10 cellular contexts compared by ENCODE assay signal in genomic region chr2:235793163-235793752, GRCh38.
DNase-seq lines count a peak whose midpoint lies in the region; ATAC-seq and TF ChIP-seq lines count a peak whose summit lies in the region.
"Had no signal": no experiment of that assay in that cellular context is flagged by ENCODE, and none has a peak within 500 bp of the region (broad histone marks: within the 10 kb centered on the region; RNA-seq: fewer than 3 reads in every experiment).

No MANE protein-coding gene starts in this region.

- H3K23me2 ChIP-seq in H9 (ENCODE audit: insufficient read length, low read depth, low read length, poor library complexity, severe bottlenecking) = no peaks in the 10 kb centered on the region

- H3K4me3 Mint-ChIP-seq in H9 = no peak overlapping the region
- H3K4me3 Mint-ChIP-seq in activated CD8-positive, alpha-beta T cell treated with anti-CD3 and anti-CD28 coated beads, Interleukin-2, amount 10 ng/mL, durations not matched to agents 7 days and 5 days = no peak overlapping the region

- no peak overlapping the region for H4K8ac ChIP-seq in H9 (replicated peaks; ENCODE audit: insufficient read length, low read depth, low read length)

- POLR2A ChIA-PET in activated CD8-positive, alpha-beta T cell treated with anti-CD3 and anti-CD28 coated beads, Interleukin-2, amount 10 ng/mL, durations not matched to agents 7 days and 5 days (lab: Charles Lee) = no interaction called here

- H4K91ac ChIP-seq in H9 (ENCODE audit: insufficient read length, low read depth, low read length) = no peak overlapping the region

- no peak overlapping the region for H3K18ac ChIP-seq in H9 (ENCODE audit: insufficient read length, low read depth, low read length)

- no peaks in the 10 kb centered on the region for H3K27me3 Mint-ChIP-seq in H9 (ENCODE audit: low read depth)
- H3K27me3 Mint-ChIP-seq in activated CD8-positive, alpha-beta T cell treated with anti-CD3 and anti-CD28 coated beads, Interleukin-2, amount 10 ng/mL, durations not matched to agents 7 days and 5 days (ENCODE audit: low read depth) = no peaks in the 10 kb centered on the region

- H3K4me2 ChIP-seq in H9 (ENCODE audit: insufficient read depth, insufficient read length, low read length) = no peak overlapping the region

- no peak overlapping the region for H3K9ac ChIP-seq in H9 (ENCODE audit: extremely low read depth, insufficient read length, low read length)

- H2BK120ac ChIP-seq in H9 (ENCODE audit: low read depth, low read length, poor library complexity, severe bottlenecking) = no peak overlapping the region

- no peak overlapping the region for H3K23ac ChIP-seq in H9 (ENCODE audit: insufficient read length, low read depth, low read length)

- WGBS in H9 (ENCODE audit: extremely low coverage, insufficient read length, low lambda C conversion rate) = no CpG with 5 or more reads among the region's 13 CpGs

- no peak overlapping the region; a peak in 2 of 7 replicates for H3K27ac Mint-ChIP-seq in H9
- no peak overlapping the region for H3K27ac Mint-ChIP-seq in activated CD8-positive, alpha-beta T cell treated with anti-CD3 and anti-CD28 coated beads, Interleukin-2, amount 10 ng/mL, durations not matched to agents 7 days and 5 days

- no peaks in the 10 kb centered on the region for H3K79me2 ChIP-seq in H9 (ENCODE audit: insufficient read depth, low read length)

- no peak overlapping the region for H2BK12ac ChIP-seq in H9 (ENCODE audit: insufficient read length, low read depth, low read length)

- H2BK5ac ChIP-seq in H9 (ENCODE audit: insufficient read length, low read length) = no peak overlapping the region

- no peaks in the 10 kb centered on the region for H3K79me1 ChIP-seq in H9 (ENCODE audit: insufficient read depth, low read depth, low read length, poor library complexity, severe bottlenecking)

- no peaks in the 10 kb centered on the region for H3K9me3 ChIP-seq in H9 (ENCODE audit: control insufficient read depth, low read depth, low read length)
- H3K9me3 ChIP-seq: esophagus muscularis mucosa had no signal

- no peak overlapping the region for H3K56ac ChIP-seq in H9 (ENCODE audit: insufficient read length, low read depth, low read length)

- H4K20me1 ChIP-seq in H9 (ENCODE audit: control insufficient read depth, insufficient read depth, insufficient read length) = no peaks in the 10 kb centered on the region

- H3K14ac ChIP-seq in H9 (ENCODE audit: insufficient read depth, low read length) = no peak overlapping the region

- H3K4me1 ChIP-seq in H9 (ENCODE audit: insufficient read depth, low read length) = no peaks in the 10 kb centered on the region

- peaks cover 6 to 7% (median 7%) of the 10 kb centered on the region in 3 experiments; a peak in 6 of 7 replicates for H3K36me3 Mint-ChIP-seq in H9 (ENCODE audit: insufficient read depth in 1 of 3, low read depth in 3 of 3)
- no peaks in the 10 kb centered on the region for H3K36me3 Mint-ChIP-seq in activated CD8-positive, alpha-beta T cell treated with anti-CD3 and anti-CD28 coated beads, Interleukin-2, amount 10 ng/mL, durations not matched to agents 7 days and 5 days (ENCODE audit: low read depth)

- no peaks in the 10 kb centered on the region for H3K27me3 ChIP-seq in H9 (ENCODE audit: insufficient read depth, low read length)
- H3K27me3 ChIP-seq: esophagus muscularis mucosa had no signal

- no peak for ATAC-seq in activated CD8-positive, alpha-beta T cell treated with anti-CD3 and anti-CD28 coated beads, Interleukin-2, amount 10 ng/mL, durations not matched to agents 7 days and 5 days
- ATAC-seq in HG02885 (IDR thresholded peaks at IDR 0.05; ENCODE audit: poor library complexity, unreplicated experiment) = no peak

- no peak overlapping the region for H4K5ac ChIP-seq in H9 (ENCODE audit: insufficient read length, low read depth, low read length)

- no peak overlapping the region for H2BK15ac ChIP-seq in H9 (ENCODE audit: low read depth, low read length)

- H3K9me3 Mint-ChIP-seq in H9 = no peaks in the 10 kb centered on the region
- H3K9me3 Mint-ChIP-seq in activated CD8-positive, alpha-beta T cell treated with anti-CD3 and anti-CD28 coated beads, Interleukin-2, amount 10 ng/mL, durations not matched to agents 7 days and 5 days (ENCODE audit: insufficient read depth) = no peaks in the 10 kb centered on the region

- TF ChIP-seq CTCF in AG09319 (IDR thresholded peaks at IDR 0.05; ENCODE audit: low read depth, low read length) (peak; percentile 12), H9 (conservative IDR thresholded peaks at IDR 0.05) (peak; percentile 71)

- H3K4me1 Mint-ChIP-seq in H9 = peaks cover 10 to 18% of the 10 kb centered on the region in 2 experiments
- no peaks in the 10 kb centered on the region for H3K4me1 Mint-ChIP-seq in activated CD8-positive, alpha-beta T cell treated with anti-CD3 and anti-CD28 coated beads, Interleukin-2, amount 10 ng/mL, durations not matched to agents 7 days and 5 days (ENCODE audit: low read depth)

- no peak overlapping the region for H2BK20ac ChIP-seq in H9 (ENCODE audit: low read depth, low read length, poor library complexity, severe bottlenecking)

- H3K27ac ChIP-seq in H9 (ENCODE audit: insufficient read length, low read depth, low read length) = no peak overlapping the region
- H3K27ac ChIP-seq: esophagus muscularis mucosa had no signal

- no peak overlapping the region for H3T11ph ChIP-seq in H9 (ENCODE audit: low read length)

- DNase-seq in AG09319 (ENCODE audit: extremely low read depth, low read depth) (no peak), H9 (peak; percentile 73), iris pigment epithelial cell (ENCODE audit: low read depth) (peak; percentile 15), activated gamma-delta T cell (lab: John Stamatoyannopoulos, UW) (no peak), GF-D8 (lab: John Stamatoyannopoulos, UW) (no peak)
- DNase-seq in activated CD8-positive, alpha-beta T cell treated with anti-CD3 and anti-CD28 coated beads, Interleukin-2, amount 10 ng/mL, durations not matched to agents 7 days and 5 days = peak; percentile 22
- no peak for DNase-seq in activated T-cell treated with anti-CD3 and anti-CD28 coated beads, Interleukin-2, amount 50 U/mL, for 1 hour
- DNase-seq: activated CD4-positive, CD25-positive, alpha-beta regulatory T cell treated with anti-CD3 and anti-CD28 coated beads, Interleukin-2, amount 50 U/mL, for 72 hours had no signal

- H2AK5ac ChIP-seq in H9 (ENCODE audit: insufficient read length, low read length) = no peak overlapping the region

- no peak overlapping the region for H2AFZ ChIP-seq in H9 (ENCODE audit: low read length)

- CTCF ChIA-PET in activated CD8-positive, alpha-beta T cell treated with anti-CD3 and anti-CD28 coated beads, Interleukin-2, amount 10 ng/mL, durations not matched to agents 7 days and 5 days (lab: Charles Lee) = interaction anchor here (0.9 to 1.3 kb wide), 4 partner anchors 13 to 387 kb away, joined by 3 to 4 read pairs (median 4); no protein-coding TSS in a partner anchor

- no peak overlapping the region for H3K4ac ChIP-seq in H9 (ENCODE audit: low read depth, low read length)

Comparison
In these comparisons a context has a peak if more than half of its experiments do, and no peak if none do; other contexts are left out.
1. DNase-seq: peak in H9 (single experiment), activated CD8-positive, alpha-beta T cell treated with anti-CD3 and anti-CD28 coated beads, Interleukin-2, amount 10 ng/mL, durations not matched to agents 7 days and 5 days (single experiment) and iris pigment epithelial cell (single experiment); none in AG09319 (single experiment), activated gamma-delta T cell (single experiment), GF-D8 (single experiment) and activated T-cell treated with anti-CD3 and anti-CD28 coated beads, Interleukin-2, amount 50 U/mL, for 1 hour (single experiment).